Comparison of ENCODE assay signal across 18 cellular contexts in genomic region chr13:62706035-62706434, GRCh38.
"Had no signal": no experiment of that assay in that cellular context is flagged by ENCODE, and none has a peak within 500 bp of the region (broad histone marks: within the 10 kb centered on the region; RNA-seq: fewer than 3 reads in every experiment).

No MANE protein-coding gene starts in this region.

- H3K4me3 ChIP-seq: coronary artery, esophagus squamous epithelium, suprapubic skin had no signal

- H3K36me3 ChIP-seq: esophagus squamous epithelium, suprapubic skin had no signal

- H3K27me3 Mint-ChIP-seq: activated CD4-positive, alpha-beta memory T cell treated with anti-CD3 and anti-CD28 coated beads, Interleukin-2, amount 10 ng/mL, durations not matched to agents 7 days and 5 days; activated T-cell treated with anti-CD3 and anti-CD28 coated beads, Interleukin-2, amount 50 U/mL, for 24 hours; central memory CD8-positive, alpha-beta T cell; progenitor cell of endocrine pancreas; stimulated activated naive CD8-positive, alpha-beta T cell treated with anti-CD3 and anti-CD28 coated beads, Interleukin-15, Interleukin-2, amounts not matched to agents 100 ng/mL and 50 ng/mL, for 24 hours had no signal

- H3K27ac Mint-ChIP-seq: activated CD4-positive, alpha-beta memory T cell treated with anti-CD3 and anti-CD28 coated beads, Interleukin-2, amount 10 ng/mL, durations not matched to agents 7 days and 5 days; activated naive CD4-positive, alpha-beta T cell treated with anti-CD3 and anti-CD28 coated beads, Interleukin-2, amount 50 U/mL, for 72 hours; activated T-cell treated with anti-CD3 and anti-CD28 coated beads, Interleukin-2, amount 50 U/mL, for 24 hours; progenitor cell of endocrine pancreas; stimulated activated naive CD8-positive, alpha-beta T cell treated with anti-CD3 and anti-CD28 coated beads, Interleukin-15, Interleukin-2, amounts not matched to agents 100 ng/mL and 50 ng/mL, for 24 hours had no signal

- H3K4me3 Mint-ChIP-seq: activated CD4-positive, alpha-beta memory T cell treated with anti-CD3 and anti-CD28 coated beads, Interleukin-2, amount 10 ng/mL, durations not matched to agents 7 days and 5 days; activated T-cell treated with anti-CD3 and anti-CD28 coated beads, Interleukin-2, amount 50 U/mL, for 24 hours; central memory CD8-positive, alpha-beta T cell; stimulated activated naive CD8-positive, alpha-beta T cell treated with anti-CD3 and anti-CD28 coated beads, Interleukin-15, Interleukin-2, amounts not matched to agents 100 ng/mL and 50 ng/mL, for 24 hours had no signal

- H3K36me3 Mint-ChIP-seq: activated naive CD4-positive, alpha-beta T cell treated with anti-CD3 and anti-CD28 coated beads, Interleukin-2, amount 50 U/mL, for 72 hours had no signal

- DNase-seq: activated CD4-positive, alpha-beta memory T cell treated with anti-CD3 and anti-CD28 coated beads, Interleukin-2, amount 10 ng/mL, durations not matched to agents 7 days and 5 days; activated gamma-delta T cell; activated T-cell treated with anti-CD3 and anti-CD28 coated beads, Interleukin-2, amount 50 U/mL, for 24 hours; amniotic stem cell; esophagus squamous epithelium; foreskin melanocyte; head of caudate nucleus; midbrain; right cardiac atrium; small intestine; T-helper 1 cell; trophoblast cell had no signal

- ATAC-seq: right cardiac atrium had no signal

- FAIRE-seq: small intestine had no signal

- H3K27me3 ChIP-seq: esophagus squamous epithelium, suprapubic skin had no signal

- H3K4me1 Mint-ChIP-seq: activated CD4-positive, alpha-beta memory T cell treated with anti-CD3 and anti-CD28 coated beads, Interleukin-2, amount 10 ng/mL, durations not matched to agents 7 days and 5 days; central memory CD8-positive, alpha-beta T cell had no signal
